In genomic region chr10:14549496-14549895, GRCh38 we compare ENCODE assay signal across 11 cellular contexts.
DNase-seq lines count a peak whose midpoint lies in the region; TF ChIP-seq lines count a peak whose summit lies in the region.
"Had no signal": no experiment of that assay in that cellular context is flagged by ENCODE, and none has a peak within 500 bp of the region (broad histone marks: within the 10 kb centered on the region; RNA-seq: fewer than 3 reads in every experiment).

No MANE protein-coding gene starts in this region.

- no peak overlapping the region for H3K4me3 Mint-ChIP-seq in type B pancreatic cell

- H3K27me3 ChIP-seq in right atrium auricular region (no peaks in the 10 kb centered on the region), mucosa of stomach (ENCODE audit: control insufficient read depth, insufficient read depth, low read length) (no peaks in the 10 kb centered on the region), vagina (no peaks in the 10 kb centered on the region)

- H3K36me3 Mint-ChIP-seq in type B pancreatic cell = peaks cover 9% of the 10 kb centered on the region

- no peaks in the 10 kb centered on the region for H3K9me3 ChIP-seq in right atrium auricular region
- H3K9me3 ChIP-seq in mucosa of stomach (ENCODE audit: control insufficient read depth, low read length) = no peaks in the 10 kb centered on the region
- no peaks in the 10 kb centered on the region for H3K9me3 ChIP-seq in vagina

- peaks cover 0 to 8% of the 10 kb centered on the region in 2 donors for H3K4me1 ChIP-seq in right atrium auricular region
- peaks cover 82% of the 10 kb centered on the region for H3K4me1 ChIP-seq in mucosa of stomach (ENCODE audit: control insufficient read depth, insufficient read depth, low read length)
- H3K4me1 ChIP-seq in vagina = peaks cover 13% of the 10 kb centered on the region

- peaks cover 53% of the 10 kb centered on the region for H3K4me1 Mint-ChIP-seq in type B pancreatic cell (ENCODE audit: unreplicated experiment)

- TF ChIP-seq POLR2A in vagina (IDR thresholded peaks at IDR 0.05) = no peak

- DNase-seq in right atrium auricular region (ENCODE audit: low spot score) (peak; percentile 21), cardiac septum (ENCODE audit: low spot score) (no peak), vagina (ENCODE audit: extremely low spot score in 2 of 2) (no peak), NAMALWA (ENCODE audit: low spot score) (no peak), type B pancreatic cell (ENCODE audit: extremely low spot score, unreplicated experiment) (no peak), SK-N-DZ (ENCODE audit: low spot score) (no peak)
- DNase-seq: aorta, NCI-H187 treated with DMSO at 0.1 percent for 48 hours had no signal

- no peak overlapping the region for H3K27ac Mint-ChIP-seq in type B pancreatic cell

- TF ChIP-seq CTCF in right atrium auricular region (IDR thresholded peaks at IDR 0.05) (no peak), vagina (IDR thresholded peaks at IDR 0.05) (no peak), type B pancreatic cell (conservative IDR thresholded peaks at IDR 0.05) (no peak)

- no peak overlapping the region for H3K27ac ChIP-seq in right atrium auricular region
- H3K27ac ChIP-seq in cingulate gyrus (ENCODE audit: low read depth, low read length) = peak overlapping the region; percentile 1
- H3K27ac ChIP-seq in vagina = peak overlapping the region; percentile 5
- H3K27ac ChIP-seq: epithelial cell of prostate had no signal

- peak overlapping the region; percentile 10 for H3K9ac ChIP-seq in mucosa of stomach (ENCODE audit: low read length)

- H3K27me3 Mint-ChIP-seq in type B pancreatic cell = no peaks in the 10 kb centered on the region

- H3K9me3 Mint-ChIP-seq in type B pancreatic cell = no peaks in the 10 kb centered on the region

- intact Hi-C loops in cardiac septum (cut with DNase I) (no loop called here), vagina (cut with DNase I) (no loop called here)

- H3K36me3 ChIP-seq in right atrium auricular region (no peaks in the 10 kb centered on the region), mucosa of stomach (ENCODE audit: control insufficient read depth, insufficient read depth, low read length) (peaks cover 5% of the 10 kb centered on the region), vagina (no peaks in the 10 kb centered on the region)

- H3K4me3 ChIP-seq in right atrium auricular region (no peak overlapping the region), mucosa of stomach (ENCODE audit: low read length) (no peak overlapping the region), vagina (no peak overlapping the region)

Comparison
In these comparisons a context has a peak if more than half of its experiments do, and no peak if none do; other contexts are left out.
1. H3K27ac ChIP-seq: peak in cingulate gyrus (single experiment) and vagina (single experiment); none in right atrium auricular region (0 of 2).